Comparison of ENCODE assay signal across 8 cellular contexts in genomic region chr11:11849127-11849746, GRCh38. TPM values are rescaled to one million over a fixed set of nuclear protein-coding genes. Genes with fewer than 3 reads are reported as not detected.
DNase-seq lines count a peak whose midpoint lies in the region; ATAC-seq and TF ChIP-seq lines count a peak whose summit lies in the region.

No MANE protein-coding gene starts in this region.

- no peak overlapping the region for H3K4me3 ChIP-seq in retinal pigment epithelial cell (ENCODE audit: low read length)

- peak; percentile 81 for TF ChIP-seq CTCF in retinal pigment epithelial cell (conservative IDR thresholded peaks at IDR 0.05; ENCODE audit: low read depth, low read length)

- ATAC-seq in GM21447 (IDR thresholded peaks at IDR 0.05; ENCODE audit: unreplicated experiment): peak; percentile 71

- intact Hi-C loops in head of caudate nucleus (cut with DNase I): loop anchor here (10.0 kb wide), 1 partner anchor 116 kb away; no protein-coding TSS in a partner anchor

- DNase-seq in EH (ENCODE audit: low read depth) (peak; percentile 67), HuH-7 (ENCODE audit: low spot score) (peak; percentile 32), RPMI7951 (ENCODE audit: low read depth) (peak; percentile 60), head of caudate nucleus (peak in 41 of 42 donors; percentile 18 to 82 (median 56)), retinal pigment epithelial cell (ENCODE audit: low read depth) (no peak), 8988T (no peak)
- DNase-seq in activated effector memory CD4-positive, alpha-beta T cell treated with Interleukin-2 at 50 U/mL for 16 hours: peak; percentile 35

RNA-seq across cellular contexts. Expression of gene USP47, which starts 7.5 kb away (rescaled TPM):
- 25.2 and 30.4 TPM in 2 replicates for total RNA-seq in RPMI7951 (2014; rRNA removed; shearing (Covaris generic))

Comparison
In these comparisons a context has a peak if more than half of its experiments do, and no peak if none do; other contexts are left out.
1. DNase-seq: peak in EH (single experiment), HuH-7 (single experiment), RPMI7951 (single experiment), activated effector memory CD4-positive, alpha-beta T cell treated with Interleukin-2 at 50 U/mL for 16 hours (single experiment) and head of caudate nucleus (41 of 42); none in retinal pigment epithelial cell (single experiment) and 8988T (single experiment).